10 cellular contexts compared by ENCODE assay signal in genomic region chr22:39999144-39999757, GRCh38. TPM values are rescaled to one million over a fixed set of nuclear protein-coding genes. Genes with fewer than 3 reads are reported as not detected.
A peak's percentile ranks its signal among the peaks of the same experiment; 100 is the strongest.
DNase-seq lines count a peak whose midpoint lies in the region; ATAC-seq, FAIRE-seq and TF ChIP-seq lines count a peak whose summit lies in the region.
"Had no signal": no experiment of that assay in that cellular context is flagged by ENCODE, and none has a peak within 500 bp of the region (broad histone marks: within the 10 kb centered on the region; RNA-seq: fewer than 3 reads in every experiment).

No MANE protein-coding gene starts in this region.

- CTCF ChIA-PET in IMR-90 (lab: Yijun Ruan, JAX), result interaction anchor here (0.9 kb wide), 1 partner anchor 456 kb away, joined by 3 read pairs; no protein-coding TSS in a partner anchor
- CTCF ChIA-PET in HepG2 (lab: Yijun Ruan, JAX; ENCODE audit: low intra/inter-chr PET ratio, low total read pairs), result no interaction called here

- no peak overlapping the region for H4K8ac ChIP-seq in IMR-90 (ENCODE audit: low read depth in 2 of 2, low read length in 2 of 2)

- ATAC-seq in IMR-90 (ENCODE audit: low read depth) (no peak), HepG2 (peak; percentile 17; the same call in 1 of the 3 replicates)
- no peak for ATAC-seq in effector memory CD8-positive, alpha-beta T cell (replicated peaks)

- no peak overlapping the region for H3K23ac ChIP-seq in IMR-90 (ENCODE audit: low read depth, low read length)

- no peak overlapping the region for H3K56ac ChIP-seq in IMR-90 (ENCODE audit: extremely low read depth, insufficient read depth, low read length)

- TF ChIP-seq POLR2A in IMR-90 (IDR thresholded peaks at IDR 0.05; ENCODE audit: low read depth, low read length), result no peak
- no peak for TF ChIP-seq POLR2A in HepG2 (IDR thresholded peaks at IDR 0.05; ENCODE audit: insufficient read depth in 1 of 2, low read depth in 2 of 2, low read length in 2 of 2)

- H3K4me2 ChIP-seq in IMR-90 (ENCODE audit: low read depth, low read length), result no peak overlapping the region
- H3K4me2 ChIP-seq in HepG2 (ENCODE audit: low read depth, low read length), result peak overlapping the region; percentile 56

- no peak overlapping the region for H2BK15ac ChIP-seq in IMR-90 (ENCODE audit: low read depth, low read length)

- TF ChIP-seq EP300 in HepG2 (IDR thresholded peaks at IDR 0.05; ENCODE audit: low read depth in 2 of 2, low read length in 2 of 2) (no peak), HepG2 (CRISPR knock-in tag; IDR thresholded peaks at IDR 0.05; ENCODE audit: borderline replicate concordance) (no peak)

- no peak overlapping the region for H2AFZ ChIP-seq in IMR-90 (replicated peaks; ENCODE audit: low read length, poor library complexity)
- H2AFZ ChIP-seq in HepG2 (ENCODE audit: low read length), result no peak overlapping the region

- H3K18ac ChIP-seq in IMR-90 (ENCODE audit: low read depth, low read length), result no peak overlapping the region

- DNase-seq in EL, result peak; percentile 36
- peak; percentile 84 for DNase-seq in IMR-90
- peak; percentile 75 for DNase-seq in brain microvascular endothelial cell
- DNase-seq in HepG2 (ENCODE audit: low spot score), result peak; percentile 27
- DNase-seq in NCI-H2196 (lab: John Stamatoyannopoulos, UW; ENCODE audit: unreplicated experiment), result no peak
- no peak for DNase-seq in DMS114 treated with DMSO at 0.1 percent for 48 hours (lab: John Stamatoyannopoulos, UW; ENCODE audit: unreplicated experiment)
- DNase-seq in Ammon's horn (ENCODE audit: low spot score), result no peak
- no peak for DNase-seq in effector memory CD8-positive, alpha-beta T cell
- DNase-seq: effector memory CD4-positive, alpha-beta T cell; stimulated activated CD4-positive, alpha-beta T cell treated with anti-CD3 and anti-CD28 coated beads, Interleukin-1b, Interleukin-23, amount 100 ng/mL, for 48 hours had no signal

- intact Hi-C loops in IMR-90 (cut with micrococcal nuclease) (no loop called here), HepG2 (cut with micrococcal nuclease; ENCODE audit: unreplicated experiment) (no loop called here)

- no peaks in the 10 kb centered on the region for H3K36me3 ChIP-seq in IMR-90 (ENCODE audit: control insufficient read depth, insufficient read depth, low read length)
- H3K36me3 ChIP-seq in brain microvascular endothelial cell (replicated peaks), result no peaks in the 10 kb centered on the region
- no peaks in the 10 kb centered on the region for H3K36me3 ChIP-seq in HepG2 (replicated peaks in 1 of 2; ENCODE audit: control insufficient read depth in 1 of 2, insufficient read depth in 2 of 2, low read length in 2 of 2)

- H4K91ac ChIP-seq in IMR-90 (ENCODE audit: insufficient read depth, low read depth, low read length), result no peak overlapping the region

- FAIRE-seq in HepG2 (lab: Jason Lieb, UNC), result peak; percentile 32

- H3K27me3 Mint-ChIP-seq in effector memory CD8-positive, alpha-beta T cell, result peaks cover 17 to 73% of the 10 kb centered on the region in 2 donors

- in situ Hi-C loops in IMR-90 (cut with MboI; ENCODE audit: low sequenced_read_pairs), result no loop called here
- in situ Hi-C loops in brain microvascular endothelial cell (cut with HindIII; ENCODE audit: low pct_ligation_motif_present, low sequenced_read_pairs), result no loop called here
- in situ Hi-C loops in HepG2 (cut with HindIII; ENCODE audit: extremely low pct_ligation_motif_present, low pct_unique_long_range_greater_than_20kb), result no loop called here

- no peak overlapping the region for H4K5ac ChIP-seq in IMR-90 (ENCODE audit: low read depth, low read length)

- no peak overlapping the region for H2BK5ac ChIP-seq in IMR-90 (ENCODE audit: low read depth, low read length, poor library complexity, severe bottlenecking)

- H3K4me1 ChIP-seq in IMR-90 (ENCODE audit: control insufficient read depth, insufficient read depth, low read length) (peaks cover 4% of the 10 kb centered on the region), HepG2 (ENCODE audit: insufficient read depth, low read length) (peaks cover 50% of the 10 kb centered on the region)

- H3K4ac ChIP-seq in IMR-90 (ENCODE audit: low read depth, low read length), result no peak overlapping the region

- H3K27ac Mint-ChIP-seq in effector memory CD8-positive, alpha-beta T cell, result no peak overlapping the region

- no peaks in the 10 kb centered on the region for H3K36me3 Mint-ChIP-seq in effector memory CD8-positive, alpha-beta T cell (ENCODE audit: insufficient read depth)

- 49% methylated on average over 7 of the region's 16 CpGs; no CpG with 5 or more reads in 1 of the 2 experiments for WGBS in IMR-90 (ENCODE audit: extremely low coverage in 2 of 2, insufficient read length in 1 of 2), 2 experiments
- 6% methylated on average over 3 of the region's 16 CpGs for WGBS in HepG2 (ENCODE audit: low lambda C conversion rate)

- H3K9ac ChIP-seq in IMR-90 (ENCODE audit: low read depth, low read length) (no peak overlapping the region), HepG2 (ENCODE audit: insufficient read depth, low read depth, low read length) (no peak overlapping the region)

- H3K4me3 ChIP-seq in IMR-90 (ENCODE audit: insufficient read depth, low read depth, low read length) (no peak overlapping the region), brain microvascular endothelial cell (ENCODE audit: low read depth, low read length) (no peak overlapping the region), HepG2 (replicated peaks in 1 of 3; ENCODE audit: insufficient read depth in 1 of 3, low read depth in 2 of 3, low read length in 3 of 3) (peak overlapping the region in 1 of 3 experiments; percentile 24; a peak in 1 of 6 replicates)

- no peaks in the 10 kb centered on the region for H3K9me3 ChIP-seq in IMR-90 (ENCODE audit: control insufficient read depth, insufficient read depth, low read length)
- H3K9me3 ChIP-seq in HepG2 (ENCODE audit: low read length), result no peaks in the 10 kb centered on the region

- H2AK5ac ChIP-seq in IMR-90 (ENCODE audit: low read depth, low read length), result no peak overlapping the region; the same call in 1 of the 2 replicates

- no peak overlapping the region for H3K14ac ChIP-seq in IMR-90 (replicated peaks; ENCODE audit: low read depth, low read length)

- H2BK120ac ChIP-seq in IMR-90 (ENCODE audit: low read depth, low read length), result no peak overlapping the region

- H3K27me3 ChIP-seq in IMR-90 (ENCODE audit: control insufficient read depth, insufficient read depth, low read length) (peaks cover 41% of the 10 kb centered on the region), brain microvascular endothelial cell (replicated peaks) (peaks cover 3% of the 10 kb centered on the region), HepG2 (ENCODE audit: control insufficient read depth in 1 of 2, insufficient read depth in 2 of 2, low read length in 2 of 2) (peaks cover 3 to 31% of the 10 kb centered on the region in 2 experiments; a peak in 3 of 5 replicates)

- no peak overlapping the region for H2AK9ac ChIP-seq in IMR-90 (replicated peaks; ENCODE audit: low read depth, low read length, poor library complexity)

- H2BK20ac ChIP-seq in IMR-90 (ENCODE audit: low read depth, low read length), result no peak overlapping the region

- dilution Hi-C loops in IMR-90 (cut with HindIII; ENCODE audit: low sequenced_read_pairs, unreplicated experiment), result no loop called here

- H3K4me1 Mint-ChIP-seq in effector memory CD8-positive, alpha-beta T cell (ENCODE audit: low read depth in 2 of 2), result peaks cover 0 to 1% of the 10 kb centered on the region in 2 donors

- no peaks in the 10 kb centered on the region for H3K9me3 Mint-ChIP-seq in effector memory CD8-positive, alpha-beta T cell

- H3K79me2 ChIP-seq in HepG2 (ENCODE audit: insufficient read depth, low read length), result no peaks in the 10 kb centered on the region

- no peaks in the 10 kb centered on the region; the same call in 1 of the 2 replicates for H3K9me1 ChIP-seq in IMR-90 (ENCODE audit: insufficient read depth, low read length)

- POLR2A ChIA-PET in IMR-90 (lab: Charles Lee; ENCODE audit: unreplicated experiment), result interaction anchor here (0.5 kb wide), 1 partner anchor 458 kb away, joined by 3 read pairs; no protein-coding TSS in a partner anchor
- POLR2A ChIA-PET in HepG2 (lab: Yijun Ruan, JAX), result no interaction called here

- no peaks in the 10 kb centered on the region for H3K79me1 ChIP-seq in IMR-90 (ENCODE audit: low read depth in 1 of 2, low read length in 2 of 2)

- peak; percentile 54 for TF ChIP-seq RAD21 in IMR-90 (IDR thresholded peaks at IDR 0.05; ENCODE audit: low read length)
- TF ChIP-seq RAD21 in HepG2 (CRISPR knock-in tag; IDR thresholded peaks at IDR 0.05), result no peak

- peak; percentile 29; the same call in 1 of the 2 replicates for TF ChIP-seq CTCF in IMR-90 (conservative IDR thresholded peaks at IDR 0.05; ENCODE audit: low read depth, low read length)
- TF ChIP-seq CTCF in brain microvascular endothelial cell (IDR thresholded peaks at IDR 0.05; ENCODE audit: low read depth, low read length, missing control alignments), result peak; percentile 41
- TF ChIP-seq CTCF in HepG2 (CRISPR knock-in tag; IDR thresholded peaks at IDR 0.05), result peak; percentile 26; the same call in 1 of the 2 replicates

- BruUV-seq in IMR-90 (replicated peaks; lab: Mats Ljungman, UMichigan), result no TSS peak
- no TSS peak for BruUV-seq in HepG2 (replicated peaks; lab: Mats Ljungman, UMichigan)

- H4K20me1 ChIP-seq in IMR-90 (ENCODE audit: insufficient read depth, low read length) (no peaks in the 10 kb centered on the region), HepG2 (ENCODE audit: insufficient read depth, low read length) (no peaks in the 10 kb centered on the region)

- H3K4me3 Mint-ChIP-seq in effector memory CD8-positive, alpha-beta T cell, result no peak overlapping the region

- H3K27ac ChIP-seq in IMR-90 (ENCODE audit: insufficient read depth, low read length) (no peak overlapping the region), brain microvascular endothelial cell (no peak overlapping the region), HepG2 (ENCODE audit: extremely low read length, insufficient read depth, low read length) (no peak overlapping the region)

RNA-seq across cellular contexts. Expression of gene FAM83F, which starts 4.5 kb away (rescaled TPM):
- total RNA-seq in IMR-90 (2012; rRNA removed) (not detected in 2 replicates), HepG2 (2016; rRNA removed; fragmentation: Illumina TruSeq; extraction: Trizol) (not detected in 2 replicates)
- polyA plus RNA-seq in IMR-90 (2012; rRNA removed) (not detected in 2 replicates), HepG2 (2011; rRNA removed) (not detected in 2 replicates)
- polyA plus RNA-seq in IMR-90 (2012; cell fraction: cytosol; rRNA removed), result not detected in 2 replicates
- polyA plus RNA-seq in IMR-90 (2012; cell fraction: nucleus; rRNA removed; ENCODE audit: low replicate concordance), result under 0.01 TPM in 1 of 2 replicates, not detected in the other
- not detected in 2 replicates for total RNA-seq in HepG2 (2016; cell fraction: cytosol; rRNA removed; fragmentation: Illumina TruSeq; extraction: Trizol; ENCODE audit: low read depth)
- total RNA-seq in HepG2 (2016; cell fraction: insoluble cytoplasmic fraction; rRNA removed; fragmentation: Illumina TruSeq; extraction: Trizol), result not detected in 2 replicates
- not detected in 2 replicates for total RNA-seq in HepG2 (2016; cell fraction: membrane; rRNA removed; fragmentation: Illumina TruSeq; extraction: Trizol)
- not detected in 2 replicates for total RNA-seq in HepG2 (2016; cell fraction: nucleus; rRNA removed; fragmentation: Illumina TruSeq; extraction: Trizol)
- under 0.01 and 0.03 TPM in 2 replicates for polyA plus RNA-seq in HepG2 (2011; cell fraction: cytosol; rRNA removed)
- polyA plus RNA-seq in HepG2 (2011; cell fraction: nucleus; rRNA removed), result not detected in 2 replicates
- not detected in 2 replicates for polyA plus RNA-seq in HepG2 (2012)
- not detected in 2 replicates for polyA plus RNA-seq in HepG2 (2016; cell fraction: cytosol; fragmentation: Illumina TruSeq; extraction: Trizol; ENCODE audit: low read depth)
- not detected in 2 replicates for polyA plus RNA-seq in HepG2 (2016; cell fraction: insoluble cytoplasmic fraction; fragmentation: Illumina TruSeq; extraction: Trizol; ENCODE audit: low read depth)
- not detected in 2 replicates for polyA plus RNA-seq in HepG2 (2016; cell fraction: membrane; fragmentation: Illumina TruSeq; extraction: Trizol; ENCODE audit: low read depth)
- not detected in 2 replicates for polyA plus RNA-seq in HepG2 (2016; cell fraction: nucleus; fragmentation: Illumina TruSeq; extraction: Trizol; ENCODE audit: insufficient read depth, low read depth)
- polyA minus RNA-seq in HepG2 (2011; rRNA and poly(A)+ RNA removed; ENCODE audit: low replicate concordance), result 7.3 TPM in 1 of 2 replicates, not detected in the other
- not detected in 2 replicates for polyA minus RNA-seq in HepG2 (2011; cell fraction: cytosol; rRNA and poly(A)+ RNA removed)
- polyA minus RNA-seq in HepG2 (2011; cell fraction: nucleus; rRNA and poly(A)+ RNA removed), result not detected in 2 replicates

RNA-seq across cellular contexts. Expression of gene TMA7B, which starts 39.1 kb away (rescaled TPM):
- total RNA-seq in IMR-90 (2012; rRNA removed) (not detected in 2 replicates), HepG2 (2016; rRNA removed; fragmentation: Illumina TruSeq; extraction: Trizol) (not detected in 2 replicates)
- polyA plus RNA-seq in IMR-90 (2012; rRNA removed) (not detected in 2 replicates), HepG2 (2011; rRNA removed) (not detected in 2 replicates)
- not detected in 2 replicates for polyA plus RNA-seq in IMR-90 (2012; cell fraction: cytosol; rRNA removed)
- polyA plus RNA-seq in IMR-90 (2012; cell fraction: nucleus; rRNA removed; ENCODE audit: low replicate concordance), result 0.09 TPM in 1 of 2 replicates, not detected in the other
- not detected in 2 replicates for total RNA-seq in HepG2 (2016; cell fraction: cytosol; rRNA removed; fragmentation: Illumina TruSeq; extraction: Trizol; ENCODE audit: low read depth)
- total RNA-seq in HepG2 (2016; cell fraction: insoluble cytoplasmic fraction; rRNA removed; fragmentation: Illumina TruSeq; extraction: Trizol), result not detected in 2 replicates
- total RNA-seq in HepG2 (2016; cell fraction: membrane; rRNA removed; fragmentation: Illumina TruSeq; extraction: Trizol), result not detected in 2 replicates
- total RNA-seq in HepG2 (2016; cell fraction: nucleus; rRNA removed; fragmentation: Illumina TruSeq; extraction: Trizol), result not detected in 2 replicates
- polyA plus RNA-seq in HepG2 (2011; cell fraction: cytosol; rRNA removed), result not detected in 2 replicates
- not detected in 2 replicates for polyA plus RNA-seq in HepG2 (2011; cell fraction: nucleus; rRNA removed)
- polyA plus RNA-seq in HepG2 (2012), result not detected in 2 replicates
- polyA plus RNA-seq in HepG2 (2016; cell fraction: cytosol; fragmentation: Illumina TruSeq; extraction: Trizol; ENCODE audit: low read depth), result not detected in 2 replicates
- polyA plus RNA-seq in HepG2 (2016; cell fraction: insoluble cytoplasmic fraction; fragmentation: Illumina TruSeq; extraction: Trizol; ENCODE audit: low read depth), result not detected in 2 replicates
- polyA plus RNA-seq in HepG2 (2016; cell fraction: membrane; fragmentation: Illumina TruSeq; extraction: Trizol; ENCODE audit: low read depth), result not detected in 2 replicates
- polyA plus RNA-seq in HepG2 (2016; cell fraction: nucleus; fragmentation: Illumina TruSeq; extraction: Trizol; ENCODE audit: insufficient read depth, low read depth), result not detected in 2 replicates
- polyA minus RNA-seq in HepG2 (2011; rRNA and poly(A)+ RNA removed; ENCODE audit: low replicate concordance), result not detected in 2 replicates
- polyA minus RNA-seq in HepG2 (2011; cell fraction: cytosol; rRNA and poly(A)+ RNA removed), result not detected in 2 replicates
- not detected in 2 replicates for polyA minus RNA-seq in HepG2 (2011; cell fraction: nucleus; rRNA and poly(A)+ RNA removed)

Comparison
In these comparisons a context has a peak if more than half of its experiments do, and no peak if none do; other contexts are left out.
1. DNase-seq: peak in EL (single experiment), IMR-90 (single experiment), brain microvascular endothelial cell (single experiment) and HepG2 (single experiment); none in NCI-H2196 (single experiment), DMS114 treated with DMSO at 0.1 percent for 48 hours (single experiment), Ammon's horn (single experiment) and effector memory CD8-positive, alpha-beta T cell (0 of 3).
2. Peak in every context shown above with its lines, with median percentiles within 50 percentile points of each other: CTCF ChIP-seq.